In genomic region chr1:6392081-6392879, GRCh38 we compare ENCODE assay signal across 8 cellular contexts. TPM values are rescaled to one million over a fixed set of nuclear protein-coding genes. Genes with fewer than 3 reads are reported as not detected.
DNase-seq lines count a peak whose midpoint lies in the region; ATAC-seq and TF ChIP-seq lines count a peak whose summit lies in the region.

No MANE protein-coding gene starts in this region.

- in situ Hi-C loops in astrocyte of the spinal cord (cut with HindIII; ENCODE audit: low sequenced_read_pairs) = no loop called here

- H3K4me3 ChIP-seq in astrocyte of the spinal cord (ENCODE audit: low read depth, low read length) = peak overlapping the region; percentile 47
- H3K4me3 ChIP-seq in lung = peak overlapping the region; percentile 73
- H3K4me3 ChIP-seq in tibial nerve = peak overlapping the region in 3 of 4 donors; percentile 53 to 79 (median 74)
- H3K4me3 ChIP-seq in uterus = peak overlapping the region in 1 of 2 donors; percentile 70

- WGBS in lung, 2 donors = 19 to 24% methylated on average over 16 to 18 of the region's 18 CpGs
- 21 to 28% methylated on average over 18 of the region's 18 CpGs for WGBS in tibial nerve, 2 donors

- H3K4me1 ChIP-seq in lung (ENCODE audit: control insufficient read depth in 2 of 2, insufficient read depth in 2 of 2, low read length in 2 of 2) = peaks cover 0 to 4% of the 10 kb centered on the region in 2 donors
- H3K4me1 ChIP-seq in tibial nerve = peaks cover 0 to 17% (median 10%) of the 10 kb centered on the region in 4 donors
- H3K4me1 ChIP-seq in uterus = peaks cover 0 to 11% of the 10 kb centered on the region in 2 donors

- H3K36me3 Mint-ChIP-seq in activated T-cell treated with anti-CD3 and anti-CD28 coated beads, Interleukin-2, amount 50 U/mL, for 24 hours (ENCODE audit: low read depth) = peaks cover 15% of the 10 kb centered on the region

- H3K9me3 ChIP-seq in lung (ENCODE audit: control insufficient read depth in 2 of 2, insufficient read depth in 1 of 2, low read length in 1 of 2) (no peaks in the 10 kb centered on the region), tibial nerve (no peaks in the 10 kb centered on the region), uterus (no peaks in the 10 kb centered on the region)

- TF ChIP-seq POLR2A in tibial nerve (IDR thresholded peaks at IDR 0.05) = no peak
- no peak for TF ChIP-seq POLR2A in uterus (IDR thresholded peaks at IDR 0.05)

- peaks cover 30% of the 10 kb centered on the region for H3K4me1 Mint-ChIP-seq in activated T-cell treated with anti-CD3 and anti-CD28 coated beads, Interleukin-2, amount 50 U/mL, for 24 hours (ENCODE audit: low read depth)

- H3K27ac Mint-ChIP-seq in activated T-cell treated with anti-CD3 and anti-CD28 coated beads, Interleukin-2, amount 50 U/mL, for 24 hours = peak overlapping the region; percentile 77

- intact Hi-C loops in uterus (cut with DNase I; ENCODE audit: low total_unique reads) = no loop called here

- H3K27me3 Mint-ChIP-seq in activated T-cell treated with anti-CD3 and anti-CD28 coated beads, Interleukin-2, amount 50 U/mL, for 24 hours = no peaks in the 10 kb centered on the region

- no peak for DNase-seq in activated T-cell treated with anti-CD3 and anti-CD28 coated beads, Interleukin-2, amount 50 U/mL, for 24 hours
- DNase-seq in activated T-cell treated with anti-CD3 and anti-CD28 coated beads, Interleukin-2, amount 50 U/mL, for 1 hour = no peak
- DNase-seq in NAMALWA (ENCODE audit: low spot score) = peak; percentile 59
- DNase-seq in astrocyte of the spinal cord (ENCODE audit: low read depth, low spot score) = peak; percentile 8
- no peak for DNase-seq in lung (ENCODE audit: low spot score)
- no peak for DNase-seq in tibial nerve (ENCODE audit: low spot score in 2 of 2)
- no peak for DNase-seq in medulla oblongata (ENCODE audit: extremely low spot score)
- DNase-seq in uterus = no peak

- no peak overlapping the region for H3K27ac ChIP-seq in lung (ENCODE audit: low read depth in 1 of 2, low read length in 1 of 2)
- H3K27ac ChIP-seq in tibial nerve = peak overlapping the region; percentile 48 to 99 (median 96)
- no peak overlapping the region for H3K27ac ChIP-seq in uterus

- H3K36me3 ChIP-seq in lung (ENCODE audit: control insufficient read depth in 2 of 2, insufficient read depth in 2 of 2, low read length in 2 of 2) (no peaks in the 10 kb centered on the region), tibial nerve (no peaks in the 10 kb centered on the region), uterus (no peaks in the 10 kb centered on the region)

- H3K27me3 ChIP-seq in lung (ENCODE audit: control insufficient read depth, insufficient read depth) (no peaks in the 10 kb centered on the region), tibial nerve (no peaks in the 10 kb centered on the region), uterus (no peaks in the 10 kb centered on the region)

- ATAC-seq in lung (ENCODE audit: insufficient read depth, low FRiP score) = no peak

- H3K4me3 Mint-ChIP-seq in activated T-cell treated with anti-CD3 and anti-CD28 coated beads, Interleukin-2, amount 50 U/mL, for 24 hours = peak overlapping the region; percentile 86

- TF ChIP-seq EP300 in tibial nerve (IDR thresholded peaks at IDR 0.05) = no peak

- no peaks in the 10 kb centered on the region for H3K9me3 Mint-ChIP-seq in activated T-cell treated with anti-CD3 and anti-CD28 coated beads, Interleukin-2, amount 50 U/mL, for 24 hours

- TF ChIP-seq CTCF in astrocyte of the spinal cord (IDR thresholded peaks at IDR 0.05; ENCODE audit: low read depth, low read length) (no peak), lung (IDR thresholded peaks at IDR 0.05; ENCODE audit: control extremely low read depth, extremely low read depth) (no peak), tibial nerve (IDR thresholded peaks at IDR 0.05) (no peak), uterus (IDR thresholded peaks at IDR 0.05) (no peak)

RNA-seq across cellular contexts. Expression of gene ACOT7, which starts 1.3 kb away (rescaled TPM):
- total RNA-seq in lung = 10 to 100 TPM in 1 of 2 donors, 1 to 10 TPM in 1; 8.8 to 37.4 TPM
- polyA plus RNA-seq in lung = 10 to 100 TPM; 17.9 to 28.3 TPM
- total RNA-seq in tibial nerve = 10 to 100 TPM; 18.6 to 29.4 (median 23.2) TPM
- total RNA-seq in uterus = 10 to 100 TPM in 2 of 4 donors, 1 to 10 TPM in 2; 7.4 to 27.6 (median 12.4) TPM

RNA-seq across cellular contexts. Expression of gene HES2, which starts 27.4 kb away (rescaled TPM):
- 1 to 10 TPM in 1 of 2 donors, under 1 TPM in 1; 0.26 to 5.0 TPM for total RNA-seq in lung
- polyA plus RNA-seq in lung = 1 to 10 TPM in 1 of 2 donors, under 1 TPM in 1; 0.86 to 4.5 TPM
- total RNA-seq in tibial nerve = not detected
- under 1 TPM in 1 of 4 donors, not detected in 3; 0.21 TPM for total RNA-seq in uterus

RNA-seq across cellular contexts. Expression of gene ESPN, which starts 32.3 kb away (rescaled TPM):
- total RNA-seq in lung = 10 to 100 TPM; 11.2 to 20.8 TPM
- 1 to 10 TPM; 2.1 to 3.6 TPM for polyA plus RNA-seq in lung
- 1 to 10 TPM in 3 of 4 donors, under 1 TPM in 1; 0.60 to 6.1 (median 1.7) TPM for total RNA-seq in tibial nerve
- 1 to 10 TPM in 1 of 4 donors, under 1 TPM in 1, not detected in 2; 0.58 to 2.5 TPM for total RNA-seq in uterus

Comparison
In these comparisons a context has a peak if more than half of its experiments do, and no peak if none do; other contexts are left out.
1. DNase-seq: peak in NAMALWA (single experiment) and astrocyte of the spinal cord (single experiment); none in activated T-cell treated with anti-CD3 and anti-CD28 coated beads, Interleukin-2, amount 50 U/mL, for 24 hours (single experiment), activated T-cell treated with anti-CD3 and anti-CD28 coated beads, Interleukin-2, amount 50 U/mL, for 1 hour (single experiment), lung (single experiment), tibial nerve (0 of 2), medulla oblongata (single experiment) and uterus (0 of 2).
2. H3K27ac ChIP-seq: peak in tibial nerve (4 of 4); none in lung (0 of 2) and uterus (0 of 2).